In genomic region chr13:20116213-20116612, GRCh38 we compare ENCODE assay signal across 1 cellular context.
TF ChIP-seq lines count a peak whose summit lies in the region.

No MANE protein-coding gene starts in this region.

TF ChIP-seq in HCT116, 20 proteins besides CTCF, POLR2A, EP300 and RAD21 (continued from another document):
- TF ChIP-seq EZH2phosphoT487 (IDR thresholded peaks at IDR 0.05; ENCODE audit: borderline replicate concordance) (no peak), SIN3A (IDR thresholded peaks at IDR 0.05; ENCODE audit: low read depth) (no peak)
- TF ChIP-seq, protein P1, sequence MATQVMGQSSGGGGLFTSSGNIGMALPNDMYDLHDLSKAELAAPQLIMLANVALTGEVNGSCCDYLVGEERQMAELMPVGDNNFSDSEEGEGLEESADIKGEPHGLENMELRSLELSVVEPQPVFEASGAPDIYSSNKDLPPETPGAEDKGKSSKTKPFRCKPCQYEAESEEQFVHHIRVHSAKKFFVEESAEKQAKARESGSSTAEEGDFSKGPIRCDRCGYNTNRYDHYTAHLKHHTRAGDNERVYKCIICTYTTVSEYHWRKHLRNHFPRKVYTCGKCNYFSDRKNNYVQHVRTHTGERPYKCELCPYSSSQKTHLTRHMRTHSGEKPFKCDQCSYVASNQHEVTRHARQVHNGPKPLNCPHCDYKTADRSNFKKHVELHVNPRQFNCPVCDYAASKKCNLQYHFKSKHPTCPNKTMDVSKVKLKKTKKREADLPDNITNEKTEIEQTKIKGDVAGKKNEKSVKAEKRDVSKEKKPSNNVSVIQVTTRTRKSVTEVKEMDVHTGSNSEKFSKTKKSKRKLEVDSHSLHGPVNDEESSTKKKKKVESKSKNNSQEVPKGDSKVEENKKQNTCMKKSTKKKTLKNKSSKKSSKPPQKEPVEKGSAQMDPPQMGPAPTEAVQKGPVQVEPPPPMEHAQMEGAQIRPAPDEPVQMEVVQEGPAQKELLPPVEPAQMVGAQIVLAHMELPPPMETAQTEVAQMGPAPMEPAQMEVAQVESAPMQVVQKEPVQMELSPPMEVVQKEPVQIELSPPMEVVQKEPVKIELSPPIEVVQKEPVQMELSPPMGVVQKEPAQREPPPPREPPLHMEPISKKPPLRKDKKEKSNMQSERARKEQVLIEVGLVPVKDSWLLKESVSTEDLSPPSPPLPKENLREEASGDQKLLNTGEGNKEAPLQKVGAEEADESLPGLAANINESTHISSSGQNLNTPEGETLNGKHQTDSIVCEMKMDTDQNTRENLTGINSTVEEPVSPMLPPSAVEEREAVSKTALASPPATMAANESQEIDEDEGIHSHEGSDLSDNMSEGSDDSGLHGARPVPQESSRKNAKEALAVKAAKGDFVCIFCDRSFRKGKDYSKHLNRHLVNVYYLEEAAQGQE (IDR thresholded peaks at IDR 0.05; ENCODE audit: low read depth), result no peak
